Comparison of ENCODE assay signal across 1 cellular context in genomic region chr22:23281053-23281405, GRCh38.
TF ChIP-seq lines count a peak whose summit lies in the region.

No MANE protein-coding gene starts in this region.

TF ChIP-seq in GM23338, 12 proteins besides CTCF, POLR2A, EP300 and RAD21 (continued from another document):
- TF ChIP-seq REST (IDR thresholded peaks at IDR 0.05; ENCODE audit: unreplicated experiment) (no peak), CREB1 (CRISPR knock-in tag; IDR thresholded peaks at IDR 0.05; ENCODE audit: low read depth) (no peak), ZNF331 (CRISPR knock-in tag; IDR thresholded peaks at IDR 0.05; ENCODE audit: low read depth) (no peak), ETS1 (IDR thresholded peaks at IDR 0.05) (no peak), STAT1 (IDR thresholded peaks at IDR 0.05; ENCODE audit: unreplicated experiment) (no peak), EZH2 (IDR thresholded peaks at IDR 0.05; ENCODE audit: low read depth, unreplicated experiment) (no peak), POLR2AphosphoS5 (IDR thresholded peaks at IDR 0.05; ENCODE audit: low read depth) (no peak), EZH2phosphoT487 (IDR thresholded peaks at IDR 0.05; ENCODE audit: unreplicated experiment) (no peak), NANOG (IDR thresholded peaks at IDR 0.05; ENCODE audit: borderline replicate concordance) (no peak), ZNF114 (CRISPR knock-in tag; IDR thresholded peaks at IDR 0.05) (no peak)
